In the genomic region with DNA sequence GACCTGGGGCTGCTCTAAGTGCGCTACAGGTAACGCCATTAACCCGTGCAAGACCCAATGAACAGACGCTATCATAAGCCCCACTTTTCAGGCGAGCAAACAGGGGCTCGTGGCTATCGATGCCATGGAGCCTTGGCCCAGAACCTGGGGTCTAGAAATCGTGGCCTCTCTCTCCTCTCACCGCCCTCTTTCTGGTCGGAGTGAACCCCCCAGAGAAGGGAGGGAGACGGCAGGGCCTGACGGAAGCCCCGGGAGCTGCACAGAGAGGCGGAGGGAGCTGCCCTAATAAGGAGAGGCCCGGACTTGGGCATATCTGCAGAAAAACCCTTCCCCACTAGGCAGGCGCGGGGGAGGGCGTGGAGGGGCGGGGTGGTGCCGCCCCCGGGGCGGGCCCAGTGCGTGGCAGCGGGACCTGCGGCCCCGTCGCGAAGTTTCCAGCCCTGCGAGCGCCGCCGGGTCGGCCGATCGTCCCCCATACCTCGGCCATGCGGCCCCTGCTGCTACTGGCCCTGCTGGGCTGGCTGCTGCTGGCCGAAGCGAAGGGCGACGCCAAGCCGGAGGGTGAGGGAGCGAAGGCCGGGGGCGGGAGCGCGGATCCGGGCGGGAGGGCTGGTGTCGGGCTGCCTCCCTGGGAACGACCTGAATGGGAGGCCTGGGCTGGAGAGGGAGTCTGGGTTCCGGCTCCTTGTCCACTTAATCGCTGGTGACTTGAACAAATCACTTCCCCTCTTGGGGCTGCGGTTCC, we compare ENCODE assay signal across 1 cellular context.
TF ChIP-seq lines count a peak whose summit lies in the region.

A gene (plus strand): TSS at position 423 of the 745 bp plus-strand sequence. CDS start 63 bp downstream, at position 486.

TF ChIP-seq in HepG2, 621 proteins besides CTCF, POLR2A, EP300 and RAD21 (continued from another document and continues in another):
- TF ChIP-seq, protein P1, sequence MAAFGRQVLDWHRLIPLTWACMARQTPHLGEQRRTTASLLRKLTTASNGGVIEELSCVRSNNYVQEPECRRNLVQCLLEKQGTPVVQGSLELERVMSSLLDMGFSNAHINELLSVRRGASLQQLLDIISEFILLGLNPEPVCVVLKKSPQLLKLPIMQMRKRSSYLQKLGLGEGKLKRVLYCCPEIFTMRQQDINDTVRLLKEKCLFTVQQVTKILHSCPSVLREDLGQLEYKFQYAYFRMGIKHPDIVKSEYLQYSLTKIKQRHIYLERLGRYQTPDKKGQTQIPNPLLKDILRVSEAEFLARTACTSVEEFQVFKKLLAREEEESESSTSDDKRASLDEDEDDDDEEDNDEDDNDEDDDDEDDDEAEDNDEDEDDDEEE (CRISPR knock-in tag; IDR thresholded peaks at IDR 0.05) = peak; percentile 54
- TF ChIP-seq POGZ (CRISPR knock-in tag; IDR thresholded peaks at IDR 0.05) (no peak), HOXA9 (CRISPR knock-in tag; IDR thresholded peaks at IDR 0.05; ENCODE audit: borderline replicate concordance) (peak; percentile 88; the same call in 1 of the 2 replicates), SP2 (CRISPR knock-in tag; IDR thresholded peaks at IDR 0.05) (peak; percentile 61), ZFP62 (CRISPR knock-in tag; IDR thresholded peaks at IDR 0.05) (no peak), ZNF124 (CRISPR knock-in tag; IDR thresholded peaks at IDR 0.05) (0 out of 2 replicates have a peak, but pooled peaks have one; percentile 68), ZNF772 (CRISPR knock-in tag; IDR thresholded peaks at IDR 0.05) (peak; percentile 76; the same call in 1 of the 2 replicates), NFATC3 (CRISPR knock-in tag; IDR thresholded peaks at IDR 0.05) (0 out of 2 replicates have a peak, but pooled peaks have one; percentile 47), NCOA2 (CRISPR knock-in tag; IDR thresholded peaks at IDR 0.05) (0 out of 2 replicates have a peak, but pooled peaks have one; percentile 18), ZSCAN31 (CRISPR knock-in tag; IDR thresholded peaks at IDR 0.05; ENCODE audit: low read depth) (peak; percentile 83; the same call in 1 of the 2 replicates), JUND (CRISPR knock-in tag; IDR thresholded peaks at IDR 0.05) (0 out of 2 replicates have a peak, but pooled peaks have one; percentile 16), ZNF709 (CRISPR knock-in tag; IDR thresholded peaks at IDR 0.05) (peak; percentile 59), ZNF703 (CRISPR knock-in tag; IDR thresholded peaks at IDR 0.05; ENCODE audit: borderline replicate concordance) (no peak; the same call in 1 of the 2 replicates), ZFY (CRISPR knock-in tag; IDR thresholded peaks at IDR 0.05) (peak; percentile 93), EED (CRISPR knock-in tag; IDR thresholded peaks at IDR 0.05) (no peak; the same call in 1 of the 2 replicates), MEIS1 (CRISPR knock-in tag; IDR thresholded peaks at IDR 0.05; ENCODE audit: borderline replicate concordance) (no peak), ZKSCAN5 (CRISPR knock-in tag; IDR thresholded peaks at IDR 0.05) (no peak), NONO (IDR thresholded peaks at IDR 0.05) (no peak), NONO (CRISPR knock-in tag; conservative IDR thresholded peaks at IDR 0.05) (peak; percentile 83), HNF4G (IDR thresholded peaks at IDR 0.05; ENCODE audit: borderline replicate concordance, low read depth, low read length) (no peak), HNF4G (CRISPR knock-in tag; IDR thresholded peaks at IDR 0.05; ENCODE audit: borderline replicate concordance, low read depth) (0 out of 2 replicates have a peak, but pooled peaks have one; percentile 46), NR2F6 (IDR thresholded peaks at IDR 0.05) (no peak), NR2F6 (CRISPR knock-in tag; IDR thresholded peaks at IDR 0.05) (0 out of 2 replicates have a peak, but pooled peaks have one; percentile 3), KDM6A (CRISPR knock-in tag; IDR thresholded peaks at IDR 0.05; ENCODE audit: low read depth) (no peak), ZNF781 (CRISPR knock-in tag; IDR thresholded peaks at IDR 0.05; ENCODE audit: borderline replicate concordance, not compliant biosample characterization) (peak; percentile 69), NKX3-1 (CRISPR knock-in tag; IDR thresholded peaks at IDR 0.05) (peak; percentile 81), KLF11 (CRISPR knock-in tag; IDR thresholded peaks at IDR 0.05) (no peak), LCORL (IDR thresholded peaks at IDR 0.05) (no peak), LCORL (CRISPR knock-in tag; IDR thresholded peaks at IDR 0.05) (no peak; the same call in 1 of the 2 replicates), ZNF329 (CRISPR knock-in tag; IDR thresholded peaks at IDR 0.05; ENCODE audit: low read depth) (no peak; the same call in 1 of the 2 replicates), EEA1 (CRISPR knock-in tag; IDR thresholded peaks at IDR 0.05; ENCODE audit: borderline replicate concordance) (peak; percentile 95; the same call in 1 of the 2 replicates), GLI4 (CRISPR knock-in tag; IDR thresholded peaks at IDR 0.05; ENCODE audit: borderline replicate concordance) (0 out of 2 replicates have a peak, but pooled peaks have one; percentile 34), MXD4 (CRISPR knock-in tag; IDR thresholded peaks at IDR 0.05) (peak; percentile 85; the same call in 1 of the 2 replicates), ZNF260 (CRISPR knock-in tag; IDR thresholded peaks at IDR 0.05; ENCODE audit: borderline replicate concordance, low read depth) (no peak), BORCS8-MEF2B (CRISPR knock-in tag; IDR thresholded peaks at IDR 0.05) (peak; percentile 92), ZFP41 (CRISPR knock-in tag; IDR thresholded peaks at IDR 0.05; ENCODE audit: borderline replicate concordance) (0 out of 2 replicates have a peak, but pooled peaks have one; percentile 49), ZNF367 (CRISPR knock-in tag; IDR thresholded peaks at IDR 0.05; ENCODE audit: borderline replicate concordance) (peak; percentile 50; the same call in 1 of the 2 replicates), SMARCC2 (IDR thresholded peaks at IDR 0.05) (no peak), ZNF883 (CRISPR knock-in tag; IDR thresholded peaks at IDR 0.05; ENCODE audit: not compliant biosample characterization) (peak; percentile 97)
- TF ChIP-seq, protein P2, sequence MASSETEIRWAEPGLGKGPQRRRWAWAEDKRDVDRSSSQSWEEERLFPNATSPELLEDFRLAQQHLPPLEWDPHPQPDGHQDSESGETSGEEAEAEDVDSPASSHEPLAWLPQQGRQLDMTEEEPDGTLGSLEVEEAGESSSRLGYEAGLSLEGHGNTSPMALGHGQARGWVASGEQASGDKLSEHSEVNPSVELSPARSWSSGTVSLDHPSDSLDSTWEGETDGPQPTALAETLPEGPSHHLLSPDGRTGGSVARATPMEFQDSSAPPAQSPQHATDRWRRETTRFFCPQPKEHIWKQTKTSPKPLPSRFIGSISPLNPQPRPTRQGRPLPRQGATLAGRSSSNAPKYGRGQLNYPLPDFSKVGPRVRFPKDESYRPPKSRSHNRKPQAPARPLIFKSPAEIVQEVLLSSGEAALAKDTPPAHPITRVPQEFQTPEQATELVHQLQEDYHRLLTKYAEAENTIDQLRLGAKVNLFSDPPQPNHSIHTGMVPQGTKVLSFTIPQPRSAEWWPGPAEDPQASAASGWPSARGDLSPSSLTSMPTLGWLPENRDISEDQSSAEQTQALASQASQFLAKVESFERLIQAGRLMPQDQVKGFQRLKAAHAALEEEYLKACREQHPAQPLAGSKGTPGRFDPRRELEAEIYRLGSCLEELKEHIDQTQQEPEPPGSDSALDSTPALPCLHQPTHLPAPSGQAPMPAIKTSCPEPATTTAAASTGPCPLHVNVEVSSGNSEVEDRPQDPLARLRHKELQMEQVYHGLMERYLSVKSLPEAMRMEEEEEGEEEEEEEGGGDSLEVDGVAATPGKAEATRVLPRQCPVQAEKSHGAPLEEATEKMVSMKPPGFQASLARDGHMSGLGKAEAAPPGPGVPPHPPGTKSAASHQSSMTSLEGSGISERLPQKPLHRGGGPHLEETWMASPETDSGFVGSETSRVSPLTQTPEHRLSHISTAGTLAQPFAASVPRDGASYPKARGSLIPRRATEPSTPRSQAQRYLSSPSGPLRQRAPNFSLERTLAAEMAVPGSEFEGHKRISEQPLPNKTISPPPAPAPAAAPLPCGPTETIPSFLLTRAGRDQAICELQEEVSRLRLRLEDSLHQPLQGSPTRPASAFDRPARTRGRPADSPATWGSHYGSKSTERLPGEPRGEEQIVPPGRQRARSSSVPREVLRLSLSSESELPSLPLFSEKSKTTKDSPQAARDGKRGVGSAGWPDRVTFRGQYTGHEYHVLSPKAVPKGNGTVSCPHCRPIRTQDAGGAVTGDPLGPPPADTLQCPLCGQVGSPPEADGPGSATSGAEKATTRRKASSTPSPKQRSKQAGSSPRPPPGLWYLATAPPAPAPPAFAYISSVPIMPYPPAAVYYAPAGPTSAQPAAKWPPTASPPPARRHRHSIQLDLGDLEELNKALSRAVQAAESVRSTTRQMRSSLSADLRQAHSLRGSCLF (CRISPR knock-in tag; IDR thresholded peaks at IDR 0.05; ENCODE audit: borderline replicate concordance) = 0 out of 2 replicates have a peak, but pooled peaks have one; percentile 27
- TF ChIP-seq, protein P3, sequence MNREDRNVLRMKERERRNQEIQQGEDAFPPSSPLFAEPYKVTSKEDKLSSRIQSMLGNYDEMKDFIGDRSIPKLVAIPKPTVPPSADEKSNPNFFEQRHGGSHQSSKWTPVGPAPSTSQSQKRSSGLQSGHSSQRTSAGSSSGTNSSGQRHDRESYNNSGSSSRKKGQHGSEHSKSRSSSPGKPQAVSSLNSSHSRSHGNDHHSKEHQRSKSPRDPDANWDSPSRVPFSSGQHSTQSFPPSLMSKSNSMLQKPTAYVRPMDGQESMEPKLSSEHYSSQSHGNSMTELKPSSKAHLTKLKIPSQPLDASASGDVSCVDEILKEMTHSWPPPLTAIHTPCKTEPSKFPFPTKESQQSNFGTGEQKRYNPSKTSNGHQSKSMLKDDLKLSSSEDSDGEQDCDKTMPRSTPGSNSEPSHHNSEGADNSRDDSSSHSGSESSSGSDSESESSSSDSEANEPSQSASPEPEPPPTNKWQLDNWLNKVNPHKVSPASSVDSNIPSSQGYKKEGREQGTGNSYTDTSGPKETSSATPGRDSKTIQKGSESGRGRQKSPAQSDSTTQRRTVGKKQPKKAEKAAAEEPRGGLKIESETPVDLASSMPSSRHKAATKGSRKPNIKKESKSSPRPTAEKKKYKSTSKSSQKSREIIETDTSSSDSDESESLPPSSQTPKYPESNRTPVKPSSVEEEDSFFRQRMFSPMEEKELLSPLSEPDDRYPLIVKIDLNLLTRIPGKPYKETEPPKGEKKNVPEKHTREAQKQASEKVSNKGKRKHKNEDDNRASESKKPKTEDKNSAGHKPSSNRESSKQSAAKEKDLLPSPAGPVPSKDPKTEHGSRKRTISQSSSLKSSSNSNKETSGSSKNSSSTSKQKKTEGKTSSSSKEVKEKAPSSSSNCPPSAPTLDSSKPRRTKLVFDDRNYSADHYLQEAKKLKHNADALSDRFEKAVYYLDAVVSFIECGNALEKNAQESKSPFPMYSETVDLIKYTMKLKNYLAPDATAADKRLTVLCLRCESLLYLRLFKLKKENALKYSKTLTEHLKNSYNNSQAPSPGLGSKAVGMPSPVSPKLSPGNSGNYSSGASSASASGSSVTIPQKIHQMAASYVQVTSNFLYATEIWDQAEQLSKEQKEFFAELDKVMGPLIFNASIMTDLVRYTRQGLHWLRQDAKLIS (CRISPR knock-in tag; IDR thresholded peaks at IDR 0.05) = no peak
- TF ChIP-seq, protein P4, sequence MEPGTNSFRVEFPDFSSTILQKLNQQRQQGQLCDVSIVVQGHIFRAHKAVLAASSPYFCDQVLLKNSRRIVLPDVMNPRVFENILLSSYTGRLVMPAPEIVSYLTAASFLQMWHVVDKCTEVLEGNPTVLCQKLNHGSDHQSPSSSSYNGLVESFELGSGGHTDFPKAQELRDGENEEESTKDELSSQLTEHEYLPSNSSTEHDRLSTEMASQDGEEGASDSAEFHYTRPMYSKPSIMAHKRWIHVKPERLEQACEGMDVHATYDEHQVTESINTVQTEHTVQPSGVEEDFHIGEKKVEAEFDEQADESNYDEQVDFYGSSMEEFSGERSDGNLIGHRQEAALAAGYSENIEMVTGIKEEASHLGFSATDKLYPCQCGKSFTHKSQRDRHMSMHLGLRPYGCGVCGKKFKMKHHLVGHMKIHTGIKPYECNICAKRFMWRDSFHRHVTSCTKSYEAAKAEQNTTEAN (CRISPR knock-in tag; conservative IDR thresholded peaks at IDR 0.05) = 0 out of 2 replicates have a peak, but pooled peaks have one; percentile 35
- TF ChIP-seq, protein P5, sequence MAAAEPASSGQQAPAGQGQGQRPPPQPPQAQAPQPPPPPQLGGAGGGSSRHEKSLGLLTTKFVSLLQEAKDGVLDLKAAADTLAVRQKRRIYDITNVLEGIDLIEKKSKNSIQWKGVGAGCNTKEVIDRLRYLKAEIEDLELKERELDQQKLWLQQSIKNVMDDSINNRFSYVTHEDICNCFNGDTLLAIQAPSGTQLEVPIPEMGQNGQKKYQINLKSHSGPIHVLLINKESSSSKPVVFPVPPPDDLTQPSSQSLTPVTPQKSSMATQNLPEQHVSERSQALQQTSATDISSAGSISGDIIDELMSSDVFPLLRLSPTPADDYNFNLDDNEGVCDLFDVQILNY (CRISPR knock-in tag; conservative IDR thresholded peaks at IDR 0.05) = 0 out of 2 replicates have a peak, but pooled peaks have one; percentile 17
- TF ChIP-seq, protein P6, sequence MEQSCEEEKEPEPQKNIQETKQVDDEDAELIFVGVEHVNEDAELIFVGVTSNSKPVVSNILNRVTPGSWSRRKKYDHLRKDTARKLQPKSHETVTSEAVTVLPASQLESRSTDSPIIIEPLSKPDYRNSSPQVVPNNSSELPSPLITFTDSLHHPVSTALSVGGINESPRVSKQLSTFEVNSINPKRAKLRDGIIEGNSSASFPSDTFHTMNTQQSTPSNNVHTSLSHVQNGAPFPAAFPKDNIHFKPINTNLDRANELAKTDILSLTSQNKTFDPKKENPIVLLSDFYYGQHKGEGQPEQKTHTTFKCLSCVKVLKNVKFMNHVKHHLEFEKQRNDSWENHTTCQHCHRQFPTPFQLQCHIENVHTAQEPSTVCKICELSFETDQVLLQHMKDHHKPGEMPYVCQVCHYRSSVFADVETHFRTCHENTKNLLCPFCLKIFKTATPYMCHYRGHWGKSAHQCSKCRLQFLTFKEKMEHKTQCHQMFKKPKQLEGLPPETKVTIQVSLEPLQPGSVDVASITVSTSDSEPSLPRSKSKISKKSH (CRISPR knock-in tag; IDR thresholded peaks at IDR 0.05; ENCODE audit: borderline replicate concordance) = peak; percentile 82; the same call in 1 of the 2 replicates
- TF ChIP-seq, protein P7, sequence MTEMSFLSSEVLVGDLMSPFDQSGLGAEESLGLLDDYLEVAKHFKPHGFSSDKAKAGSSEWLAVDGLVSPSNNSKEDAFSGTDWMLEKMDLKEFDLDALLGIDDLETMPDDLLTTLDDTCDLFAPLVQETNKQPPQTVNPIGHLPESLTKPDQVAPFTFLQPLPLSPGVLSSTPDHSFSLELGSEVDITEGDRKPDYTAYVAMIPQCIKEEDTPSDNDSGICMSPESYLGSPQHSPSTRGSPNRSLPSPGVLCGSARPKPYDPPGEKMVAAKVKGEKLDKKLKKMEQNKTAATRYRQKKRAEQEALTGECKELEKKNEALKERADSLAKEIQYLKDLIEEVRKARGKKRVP (CRISPR knock-in tag; IDR thresholded peaks at IDR 0.05) = peak in 1 of 2 experiments; percentile 66; a peak in 1 of 4 replicates
- TF ChIP-seq, protein P8, sequence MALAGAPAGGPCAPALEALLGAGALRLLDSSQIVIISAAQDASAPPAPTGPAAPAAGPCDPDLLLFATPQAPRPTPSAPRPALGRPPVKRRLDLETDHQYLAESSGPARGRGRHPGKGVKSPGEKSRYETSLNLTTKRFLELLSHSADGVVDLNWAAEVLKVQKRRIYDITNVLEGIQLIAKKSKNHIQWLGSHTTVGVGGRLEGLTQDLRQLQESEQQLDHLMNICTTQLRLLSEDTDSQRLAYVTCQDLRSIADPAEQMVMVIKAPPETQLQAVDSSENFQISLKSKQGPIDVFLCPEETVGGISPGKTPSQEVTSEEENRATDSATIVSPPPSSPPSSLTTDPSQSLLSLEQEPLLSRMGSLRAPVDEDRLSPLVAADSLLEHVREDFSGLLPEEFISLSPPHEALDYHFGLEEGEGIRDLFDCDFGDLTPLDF (CRISPR knock-in tag; IDR thresholded peaks at IDR 0.05) = peak; percentile 33; the same call in 1 of the 2 replicates
